Comparison of ENCODE assay signal across 19 cellular contexts in genomic region chr9:131174681-131175239, GRCh38.
"Had no signal": no experiment of that assay in that cellular context is flagged by ENCODE, and none has a peak within 500 bp of the region (broad histone marks: within the 10 kb centered on the region; RNA-seq: fewer than 3 reads in every experiment).

No MANE protein-coding gene starts in this region.

- ATAC-seq: esophagus mucosa, left colon, lower lobe of right lung, WTC11 had no signal

- H3K9me3 Mint-ChIP-seq: activated naive CD8-positive, alpha-beta T cell treated with anti-CD3 and anti-CD28 coated beads, Interleukin-2, amount 10 ng/mL, durations not matched to agents 7 days and 5 days; central memory CD8-positive, alpha-beta T cell; nephron progenitor cell had no signal

- FAIRE-seq: islet of Langerhans had no signal

- H3K4me3 ChIP-seq: coronary artery, lower lobe of right lung, right atrium auricular region, spleen, tibial artery, vagina had no signal

- H3K27ac ChIP-seq: brain microvascular endothelial cell, coronary artery, lower lobe of right lung, right atrium auricular region, spleen, tibial artery, vagina had no signal

- H3K27me3 Mint-ChIP-seq: activated naive CD8-positive, alpha-beta T cell treated with anti-CD3 and anti-CD28 coated beads, Interleukin-2, amount 10 ng/mL, durations not matched to agents 7 days and 5 days; central memory CD8-positive, alpha-beta T cell; progenitor cell of endocrine pancreas had no signal

- H3K4me3 Mint-ChIP-seq: activated naive CD8-positive, alpha-beta T cell treated with anti-CD3 and anti-CD28 coated beads, Interleukin-2, amount 10 ng/mL, durations not matched to agents 7 days and 5 days; central memory CD8-positive, alpha-beta T cell; nephron progenitor cell; WTC11 had no signal

- DNase-seq: activated CD4-positive, alpha-beta T cell treated with anti-CD3 and anti-CD28 coated beads, Interleukin-2, amount 50 U/mL, for 4 hours; activated naive CD8-positive, alpha-beta T cell treated with anti-CD3 and anti-CD28 coated beads, Interleukin-2, amount 10 ng/mL, durations not matched to agents 7 days and 5 days; anterior cingulate cortex; brain microvascular endothelial cell; left colon; lower lobe of right lung; nephron progenitor cell; occipital lobe; spleen; stimulated activated CD4-positive, alpha-beta T cell treated with anti-CD3 and anti-CD28 coated beads, Interleukin-2, amount 100 ng/mL, for 24 hours; tibial artery had no signal

- H3K4me1 Mint-ChIP-seq: WTC11 had no signal

- H3K9me3 ChIP-seq: lower lobe of right lung, right atrium auricular region, spleen, tibial artery, vagina had no signal

- H3K4me1 ChIP-seq: tibial artery, vagina had no signal

- H3K27ac Mint-ChIP-seq: activated naive CD8-positive, alpha-beta T cell treated with anti-CD3 and anti-CD28 coated beads, Interleukin-2, amount 10 ng/mL, durations not matched to agents 7 days and 5 days; progenitor cell of endocrine pancreas; WTC11 had no signal

- H3K27me3 ChIP-seq: brain microvascular endothelial cell, right atrium auricular region, spleen, tibial artery, vagina had no signal
